Comparison of ENCODE assay signal across 15 cellular contexts in genomic region chr11:116778556-116778955, GRCh38. TPM values are rescaled to one million over a fixed set of nuclear protein-coding genes. Genes with fewer than 3 reads are reported as not detected.
"Had no signal": no experiment of that assay in that cellular context is flagged by ENCODE, and none has a peak within 500 bp of the region (broad histone marks: within the 10 kb centered on the region; RNA-seq: fewer than 3 reads in every experiment).

No MANE protein-coding gene starts in this region.

- H3K27ac Mint-ChIP-seq: T-helper 2 cell treated with Interferon-gamma antibody and Interleukin-4, amounts not matched to agents 5 μg/mL and 100 μg/mL, for 36 hours had no signal

- H3K4me3 Mint-ChIP-seq: immature natural killer cell; T-helper 2 cell treated with Interferon-gamma antibody and Interleukin-4, amounts not matched to agents 5 μg/mL and 100 μg/mL, for 36 hours had no signal

- ATAC-seq: left cardiac atrium, lower lobe of right lung had no signal

- H3K9me3 ChIP-seq: lower lobe of right lung, neutrophil, right atrium auricular region had no signal

- H3K4me3 ChIP-seq: lower lobe of right lung, right atrium auricular region had no signal

- H3K27me3 ChIP-seq: neutrophil, right atrium auricular region had no signal

- DNase-seq: activated CD4-positive, CD25-positive, alpha-beta regulatory T cell treated with anti-CD3 and anti-CD28 coated beads, Interleukin-2, amount 50 U/mL, for 72 hours; activated effector memory CD4-positive, alpha-beta T cell treated with Interleukin-2 at 50 U/mL for 16 hours; central memory CD4-positive, alpha-beta T cell; effector memory CD4-positive, alpha-beta T cell; immature natural killer cell; left cardiac atrium; lower lobe of right lung; midbrain; posterior cingulate gyrus; small intestine; trophoblast cell had no signal

- H3K9me3 Mint-ChIP-seq: immature natural killer cell; T-helper 2 cell treated with Interferon-gamma antibody and Interleukin-4, amounts not matched to agents 5 μg/mL and 100 μg/mL, for 36 hours had no signal

RNA-seq across cellular contexts. Expression of gene APOA5, which starts 13.1 kb away (rescaled TPM):
- total RNA-seq: left cardiac atrium, right atrium auricular region, subcutaneous adipose tissue had no signal

RNA-seq across cellular contexts. Expression of gene APOA4, which starts 44.5 kb away (rescaled TPM):
- total RNA-seq: left cardiac atrium, lower lobe of right lung, right atrium auricular region, subcutaneous adipose tissue had no signal

RNA-seq across cellular contexts. Expression of gene APOC3, which starts 51.2 kb away (rescaled TPM):
- total RNA-seq: left cardiac atrium, lower lobe of right lung, right atrium auricular region, subcutaneous adipose tissue had no signal
